8 cellular contexts compared by ENCODE assay signal in genomic region chr11:64802370-64803162, GRCh38. TPM values are rescaled to one million over a fixed set of nuclear protein-coding genes. Genes with fewer than 3 reads are reported as not detected.
DNase-seq lines count a peak whose midpoint lies in the region; ATAC-seq and TF ChIP-seq lines count a peak whose summit lies in the region.

No MANE protein-coding gene starts in this region.

- H3K9ac ChIP-seq in HUES48 (ENCODE audit: low read depth, low read length) = no peak overlapping the region
- peak overlapping the region; percentile 32; the same call in 1 of the 2 replicates for H3K9ac ChIP-seq in iPS-20b (ENCODE audit: low read depth, low read length)

- peaks cover 0 to 57% (median 12%) of the 10 kb centered on the region in 9 donors for H3K36me3 ChIP-seq in heart right ventricle
- peaks cover 40% of the 10 kb centered on the region for H3K36me3 ChIP-seq in HUES48 (ENCODE audit: control insufficient read depth, insufficient read depth, low read length)
- peaks cover 27% of the 10 kb centered on the region for H3K36me3 ChIP-seq in iPS-20b (ENCODE audit: insufficient read depth, low read depth, low read length)

- H3K4me3 ChIP-seq in heart right ventricle (peak overlapping the region; percentile 56 to 92 (median 68)), HUES48 (ENCODE audit: low read depth, low read length) (peak overlapping the region; percentile 66), iPS-20b (ENCODE audit: low read length) (peak overlapping the region; percentile 66)

- no peak for TF ChIP-seq CTCF in heart right ventricle (IDR thresholded peaks at IDR 0.05)

- H3K4me1 ChIP-seq in heart right ventricle (peaks cover 14 to 46% (median 26%) of the 10 kb centered on the region in 9 donors), HUES48 (ENCODE audit: control insufficient read depth, insufficient read depth, low read length) (peaks cover 8% of the 10 kb centered on the region), iPS-20b (ENCODE audit: insufficient read depth, low read length) (peaks cover 4% of the 10 kb centered on the region; the same call in 1 of the 2 replicates)

- DNase-seq in heart right ventricle (no peak), Right ventricle myocardium superior (no peak), NK-92 (lab: John Stamatoyannopoulos, UW; ENCODE audit: unreplicated experiment) (no peak), NCI-H1048 (lab: John Stamatoyannopoulos, UW) (no peak)
- DNase-seq in activated naive CD4-positive, alpha-beta T cell treated with Interleukin-2 at 50 U/mL for 16 hours = peak; percentile 32
- DNase-seq in stimulated activated CD4-positive, alpha-beta T cell treated with anti-CD3 and anti-CD28 coated beads, TNF-alpha, amount 100 ng/mL, for 48 hours (ENCODE audit: low read depth in 3 of 3) = peak in 2 of 3 donors; percentile 5 to 29

- H3K27me3 ChIP-seq in heart right ventricle (no peaks in the 10 kb centered on the region), HUES48 (ENCODE audit: control insufficient read depth, insufficient read depth, low read length) (no peaks in the 10 kb centered on the region), iPS-20b (ENCODE audit: insufficient read depth, low read length) (no peaks in the 10 kb centered on the region)

- H3K9me3 ChIP-seq in heart right ventricle (no peaks in the 10 kb centered on the region), HUES48 (ENCODE audit: control insufficient read depth, insufficient read depth, low read length) (no peaks in the 10 kb centered on the region), iPS-20b (ENCODE audit: insufficient read depth, low read depth, low read length) (no peaks in the 10 kb centered on the region)

- ATAC-seq in heart right ventricle (peak in 3 of 8 donors; percentile 1 to 9 (median 4)), Right ventricle myocardium superior (ENCODE audit: poor library complexity) (no peak)

- peak overlapping the region; percentile 63 to 97 (median 90) for H3K27ac ChIP-seq in heart right ventricle
- no peak overlapping the region for H3K27ac ChIP-seq in HUES48 (ENCODE audit: low read depth, low read length)
- no peak overlapping the region for H3K27ac ChIP-seq in iPS-20b (ENCODE audit: low read length)

- intact Hi-C loops in heart right ventricle (cut with DNase I) = loop anchor here in 1 of 10 donors (2.0 kb wide), 1 partner anchor 24 kb away; the partner anchor contains the start of gene SF1
- intact Hi-C loops in Right ventricle myocardium superior (cut with DNase I) = no loop called here

- WGBS in heart right ventricle, 2 donors = 12 to 16% methylated on average over 49 to 56 of the region's 56 CpGs

RNA-seq across cellular contexts. Expression of gene MAP4K2, which starts 0.4 kb away (rescaled TPM):
- total RNA-seq in heart right ventricle (10 to 100 TPM in 2 of 10 donors, 1 to 10 TPM in 8; 4.6 to 11.3 (median 8.1) TPM), Right ventricle myocardium superior (7.7 TPM)
- polyA plus RNA-seq in heart right ventricle = 10 to 100 TPM in 1 of 2 donors, 1 to 10 TPM in 1; 7.8 to 19.9 TPM

RNA-seq across cellular contexts. Expression of gene MEN1, which starts 7.8 kb away (rescaled TPM):
- total RNA-seq in heart right ventricle = 10 to 100 TPM in 2 of 10 donors, 1 to 10 TPM in 8; 5.8 to 12.5 (median 8.1) TPM
- polyA plus RNA-seq in heart right ventricle = 10 to 100 TPM in 1 of 2 donors, 1 to 10 TPM in 1; 9.9 to 10.7 TPM
- 8.6 TPM for total RNA-seq in Right ventricle myocardium superior

RNA-seq across cellular contexts. Expression of gene SF1, which starts 24.2 kb away (rescaled TPM):
- total RNA-seq in heart right ventricle = 100 to 1,000 TPM; 149 to 201 (median 165) TPM
- polyA plus RNA-seq in heart right ventricle = 10 to 100 TPM; 45.6 to 91.1 TPM
- 182 TPM for total RNA-seq in Right ventricle myocardium superior

RNA-seq across cellular contexts. Expression of gene CDC42BPG, which starts 41.9 kb away (rescaled TPM):
- 1 to 10 TPM in 1 of 10 donors, under 1 TPM in 9; 0.04 to 1.3 (median 0.27) TPM for total RNA-seq in heart right ventricle
- under 1 TPM; 0.17 to 0.37 TPM for polyA plus RNA-seq in heart right ventricle
- total RNA-seq in Right ventricle myocardium superior = 0.35 TPM

RNA-seq across cellular contexts. Expression of gene PYGM, which starts 42.8 kb away (rescaled TPM):
- total RNA-seq in heart right ventricle = 100 to 1,000 TPM in 8 of 10 donors, 10 to 100 TPM in 2; 76.8 to 249 (median 132) TPM
- 10 to 100 TPM; 11.3 to 90.1 TPM for polyA plus RNA-seq in heart right ventricle
- 183 TPM for total RNA-seq in Right ventricle myocardium superior

Comparison
In these comparisons a context has a peak if more than half of its experiments do, and no peak if none do; other contexts are left out.
1. DNase-seq: peak in activated naive CD4-positive, alpha-beta T cell treated with Interleukin-2 at 50 U/mL for 16 hours (single experiment) and stimulated activated CD4-positive, alpha-beta T cell treated with anti-CD3 and anti-CD28 coated beads, TNF-alpha, amount 100 ng/mL, for 48 hours (2 of 3); none in heart right ventricle (0 of 2), Right ventricle myocardium superior (single experiment), NK-92 (single experiment) and NCI-H1048 (single experiment).
2. H3K27ac ChIP-seq: peak in heart right ventricle (10 of 10); none in HUES48 (single experiment) and iPS-20b (single experiment).
3. Peak in every context shown above with its lines, with median percentiles within 50 percentile points of each other: H3K4me3 ChIP-seq.